12 cellular contexts compared by ENCODE assay signal in genomic region chr5:78519198-78519941, GRCh38.
DNase-seq lines count a peak whose midpoint lies in the region; ATAC-seq, FAIRE-seq and TF ChIP-seq lines count a peak whose summit lies in the region.
"Had no signal": no experiment of that assay in that cellular context is flagged by ENCODE, and none has a peak within 500 bp of the region (broad histone marks: within the 10 kb centered on the region; RNA-seq: fewer than 3 reads in every experiment).

No MANE protein-coding gene starts in this region.

- H3K9me3 Mint-ChIP-seq in nephron: no peaks in the 10 kb centered on the region
- H3K9me3 Mint-ChIP-seq in CD8-positive, alpha-beta memory T cell: no peaks in the 10 kb centered on the region

- TF ChIP-seq RAD21 in HepG2 (CRISPR knock-in tag; IDR thresholded peaks at IDR 0.05): no peak

- no peak for TF ChIP-seq CTCF in HepG2 (CRISPR knock-in tag; IDR thresholded peaks at IDR 0.05)
- no peak for TF ChIP-seq CTCF in right lobe of liver (IDR thresholded peaks at IDR 0.05)
- no peak for TF ChIP-seq CTCF in coronary artery (IDR thresholded peaks at IDR 0.05)
- TF ChIP-seq CTCF in nephron (IDR thresholded peaks at IDR 0.05; ENCODE audit: unreplicated experiment in 3 of 3): no peak
- no peak for TF ChIP-seq CTCF in dorsolateral prefrontal cortex (IDR thresholded peaks at IDR 0.05 in 54 of 56, conservative IDR thresholded peaks at IDR 0.05 in 2 of 56; ENCODE audit: low read depth in 1 of 56, partially characterized antibody in 56 of 56)
- no peak for TF ChIP-seq CTCF in GM10248 (IDR thresholded peaks at IDR 0.05; ENCODE audit: control extremely low read depth, extremely low read depth, low read depth, missing control alignments)

- H4K20me1 ChIP-seq in HepG2 (ENCODE audit: insufficient read depth, low read length): no peaks in the 10 kb centered on the region

- intact Hi-C loops in HepG2 (cut with micrococcal nuclease; ENCODE audit: unreplicated experiment) (loop anchor here (5.0 kb wide), 1 partner anchor 37 kb away; no protein-coding TSS in a partner anchor), right lobe of liver (cut with DNase I) (no loop called here), dorsolateral prefrontal cortex (cut with DNase I) (loop anchor here in 1 of 2 donors (10.0 kb wide), 1 partner anchor 715 kb away; the partner anchor contains the start of gene JMY)

- no peaks in the 10 kb centered on the region for H3K27me3 Mint-ChIP-seq in nephron (ENCODE audit: low read depth)
- H3K27me3 Mint-ChIP-seq in CD8-positive, alpha-beta memory T cell: peaks cover 39 to 74% of the 10 kb centered on the region in 2 donors
- H3K27me3 Mint-ChIP-seq: brain had no signal

- H3K27ac Mint-ChIP-seq in nephron: peak overlapping the region; percentile 82 to 93 (median 93)
- no peak overlapping the region for H3K27ac Mint-ChIP-seq in CD8-positive, alpha-beta memory T cell

- in situ Hi-C loops in HepG2 (cut with HindIII; ENCODE audit: extremely low pct_ligation_motif_present, low pct_unique_long_range_greater_than_20kb): no loop called here

- no TSS peak for BruUV-seq in HepG2 (replicated peaks; lab: Mats Ljungman, UMichigan)

- H3K4me1 Mint-ChIP-seq in nephron: peaks cover 73% of the 10 kb centered on the region
- H3K4me1 Mint-ChIP-seq in CD8-positive, alpha-beta memory T cell: no peaks in the 10 kb centered on the region

- TF ChIP-seq EP300 in HepG2 (IDR thresholded peaks at IDR 0.05; ENCODE audit: low read depth in 2 of 2, low read length in 2 of 2) (no peak), HepG2 (CRISPR knock-in tag; IDR thresholded peaks at IDR 0.05; ENCODE audit: borderline replicate concordance) (no peak)

- FAIRE-seq in HepG2 (lab: Jason Lieb, UNC): peak; percentile 44

- H3K36me3 ChIP-seq in HepG2 (replicated peaks in 1 of 2; ENCODE audit: control insufficient read depth in 1 of 2, insufficient read depth in 2 of 2, low read length in 2 of 2) (peaks cover 0 to 4% of the 10 kb centered on the region in 2 experiments; a peak in 1 of 5 replicates), right lobe of liver (no peaks in the 10 kb centered on the region)
- no peaks in the 10 kb centered on the region for H3K36me3 ChIP-seq in CD8-positive, alpha-beta memory T cell (ENCODE audit: insufficient read depth, low read length)

- H3K27me3 ChIP-seq in HepG2 (ENCODE audit: control insufficient read depth in 1 of 2, insufficient read depth in 2 of 2, low read length in 2 of 2) (no peaks in the 10 kb centered on the region), right lobe of liver (no peaks in the 10 kb centered on the region), dorsolateral prefrontal cortex (no peaks in the 10 kb centered on the region)
- no peaks in the 10 kb centered on the region for H3K27me3 ChIP-seq in CD8-positive, alpha-beta memory T cell (ENCODE audit: insufficient read depth, low read length, poor library complexity, severe bottlenecking)

- H3K36me3 Mint-ChIP-seq in nephron (ENCODE audit: low read depth): peaks cover 38% of the 10 kb centered on the region
- H3K36me3 Mint-ChIP-seq in CD8-positive, alpha-beta memory T cell: no peaks in the 10 kb centered on the region

- H2AFZ ChIP-seq in HepG2 (ENCODE audit: low read length): no peak overlapping the region

- no peaks in the 10 kb centered on the region for H3K79me2 ChIP-seq in HepG2 (ENCODE audit: insufficient read depth, low read length)

- ATAC-seq in HepG2: peak; percentile 24
- no peak for ATAC-seq in right lobe of liver

- POLR2A ChIA-PET in HepG2 (lab: Yijun Ruan, JAX) (interaction anchor here (0.7 to 3.9 kb wide), 8 partner anchors 8 to 82 kb away, joined by 3 to 48 read pairs (median 4); no protein-coding TSS in a partner anchor), GM10248 (lab: Yijun Ruan, JAX) (no interaction called here)
- POLR2A ChIA-PET in CD8-positive, alpha-beta memory T cell (lab: Charles Lee): no interaction called here

- peak overlapping the region; percentile 72 for H3K4me2 ChIP-seq in HepG2 (ENCODE audit: low read depth, low read length)

- H3K4me1 ChIP-seq in HepG2 (ENCODE audit: insufficient read depth, low read length) (peaks cover 59% of the 10 kb centered on the region), right lobe of liver (peaks cover 0 to 9% (median 0%) of the 10 kb centered on the region in 4 donors)
- H3K4me1 ChIP-seq in CD8-positive, alpha-beta memory T cell (ENCODE audit: insufficient read depth, low read length): no peaks in the 10 kb centered on the region

- H3K9ac ChIP-seq in HepG2 (ENCODE audit: insufficient read depth, low read depth, low read length): peak overlapping the region; percentile 70

- no peaks in the 10 kb centered on the region for H3K9me3 ChIP-seq in HepG2 (ENCODE audit: low read length)
- H3K9me3 ChIP-seq in right lobe of liver: no peaks in the 10 kb centered on the region
- H3K9me3 ChIP-seq in CD8-positive, alpha-beta memory T cell (ENCODE audit: low read length): no peaks in the 10 kb centered on the region

- TF ChIP-seq POLR2A in HepG2 (IDR thresholded peaks at IDR 0.05; ENCODE audit: insufficient read depth in 1 of 2, low read depth in 2 of 2, low read length in 2 of 2): no peak
- TF ChIP-seq POLR2A in right lobe of liver (IDR thresholded peaks at IDR 0.05): no peak

- DNase-seq in HepG2 (ENCODE audit: low spot score) (no peak), right lobe of liver (no peak), coronary artery (ENCODE audit: low spot score) (no peak), dorsolateral prefrontal cortex (no peak), GM10248 (ENCODE audit: extremely low spot score) (no peak), T-helper 9 cell (no peak)
- no peak for DNase-seq in CD8-positive, alpha-beta memory T cell
- DNase-seq: activated CD8-positive, alpha-beta memory T cell treated with anti-CD3 and anti-CD28 coated beads, Interleukin-2, amount 50 U/mL, for 4 hours; GF-D8; NCI-H1436 treated with DMSO at 0.1 percent for 48 hours had no signal

- peak overlapping the region in 1 of 3 experiments; percentile 41; a peak in 2 of 6 replicates for H3K4me3 ChIP-seq in HepG2 (replicated peaks in 1 of 3; ENCODE audit: insufficient read depth in 1 of 3, low read depth in 2 of 3, low read length in 3 of 3)
- H3K4me3 ChIP-seq in right lobe of liver: no peak overlapping the region
- H3K4me3 ChIP-seq in coronary artery: no peak overlapping the region
- no peak overlapping the region for H3K4me3 ChIP-seq in dorsolateral prefrontal cortex
- no peak overlapping the region for H3K4me3 ChIP-seq in CD8-positive, alpha-beta memory T cell (ENCODE audit: low read length)

- H3K4me3 Mint-ChIP-seq in nephron: no peak overlapping the region
- H3K4me3 Mint-ChIP-seq in CD8-positive, alpha-beta memory T cell: no peak overlapping the region
- H3K4me3 Mint-ChIP-seq: brain had no signal

- CTCF ChIA-PET in HepG2 (lab: Yijun Ruan, JAX; ENCODE audit: low intra/inter-chr PET ratio, low total read pairs) (no interaction called here), GM10248 (lab: Yijun Ruan, JAX) (interaction anchor here (1.1 to 2.6 kb wide), 3 partner anchors 9 to 446 kb away, joined by 3 to 7 read pairs (median 3); no protein-coding TSS in a partner anchor)
- CTCF ChIA-PET in CD8-positive, alpha-beta memory T cell (lab: Charles Lee): interaction anchor here (1.0 kb wide), 1 partner anchor 11 kb away, joined by 4 read pairs; no protein-coding TSS in a partner anchor

- 75% methylated on average over 7 of the region's 9 CpGs for WGBS in HepG2 (ENCODE audit: low lambda C conversion rate)
- 67% methylated on average over 7 of the region's 9 CpGs for WGBS in right lobe of liver (ENCODE audit: insufficient coverage, low coverage, low lambda C conversion rate, missing lambda C conversion rate)

- H3K27ac ChIP-seq in HepG2 (ENCODE audit: extremely low read length, insufficient read depth, low read length) (peak overlapping the region; percentile 89), right lobe of liver (peak overlapping the region in 1 of 3 donors; percentile 57), coronary artery (peak overlapping the region; percentile 68 to 76), dorsolateral prefrontal cortex (no peak overlapping the region)
- H3K27ac ChIP-seq in CD8-positive, alpha-beta memory T cell (ENCODE audit: low read depth, low read length): no peak overlapping the region

TF ChIP-seq in HepG2, 621 proteins besides CTCF, POLR2A, EP300 and RAD21 (continues in another document):
- peak; percentile 20 for TF ChIP-seq TEAD3 (CRISPR knock-in tag; optimal IDR thresholded peaks at IDR 0.05; ENCODE audit: borderline replicate concordance)
- 0 out of 2 replicates have a peak, but pooled peaks have one; percentile 28 for TF ChIP-seq ZNF691 (CRISPR knock-in tag; IDR thresholded peaks at IDR 0.05; ENCODE audit: borderline replicate concordance, low read depth)
- 0 out of 2 replicates have a peak, but pooled peaks have one; percentile 15 for TF ChIP-seq MED1 (CRISPR knock-in tag; IDR thresholded peaks at IDR 0.05)
- peak; percentile 66 for TF ChIP-seq ZNF629 (CRISPR knock-in tag; conservative IDR thresholded peaks at IDR 0.05)
- 0 out of 2 replicates have a peak, but pooled peaks have one; percentile 15 for TF ChIP-seq ZNF770 (CRISPR knock-in tag; IDR thresholded peaks at IDR 0.05)

Comparison
In these comparisons a context has a peak if more than half of its experiments do, and no peak if none do; other contexts are left out.
1. H3K27ac ChIP-seq: peak in HepG2 (single experiment) and coronary artery (2 of 2); none in dorsolateral prefrontal cortex (0 of 59) and CD8-positive, alpha-beta memory T cell (single experiment).
2. H3K27ac Mint-ChIP-seq: peak in nephron (3 of 3); none in CD8-positive, alpha-beta memory T cell (0 of 8).